ENCODE assay signal across 8 cellular contexts in genomic region chr11:64230985-64231365, GRCh38. TPM values are rescaled to one million over a fixed set of nuclear protein-coding genes. Genes with fewer than 3 reads are reported as not detected.
DNase-seq lines count a peak whose midpoint lies in the region; ATAC-seq and TF ChIP-seq lines count a peak whose summit lies in the region.

No MANE protein-coding gene starts in this region.

- TF ChIP-seq CTCF in heart right ventricle (IDR thresholded peaks at IDR 0.05) (no peak), lower leg skin (IDR thresholded peaks at IDR 0.05) (no peak), GM10266 (IDR thresholded peaks at IDR 0.05; ENCODE audit: control insufficient read depth, insufficient read depth, low read depth, missing control alignments) (no peak)

- H3K4me3 Mint-ChIP-seq in activated naive CD8-positive, alpha-beta T cell treated with anti-CD3 and anti-CD28 coated beads, Interleukin-2, amount 50 U/mL, for 24 hours: peak overlapping the region; percentile 81

- H3K27ac Mint-ChIP-seq in activated naive CD8-positive, alpha-beta T cell treated with anti-CD3 and anti-CD28 coated beads, Interleukin-2, amount 50 U/mL, for 24 hours: peak overlapping the region; percentile 69

- H3K4me1 ChIP-seq in heart right ventricle (peaks cover 13 to 77% (median 63%) of the 10 kb centered on the region in 9 donors), urinary bladder (ENCODE audit: insufficient read depth) (no peaks in the 10 kb centered on the region)

- intact Hi-C loops in heart right ventricle (cut with DNase I) (no loop called here), left cardiac atrium (cut with DNase I) (no loop called here), lower leg skin (cut with DNase I; ENCODE audit: low total_unique reads) (no loop called here)

- no peaks in the 10 kb centered on the region for H3K9me3 ChIP-seq in heart right ventricle

- no peaks in the 10 kb centered on the region for H3K9me3 Mint-ChIP-seq in activated naive CD8-positive, alpha-beta T cell treated with anti-CD3 and anti-CD28 coated beads, Interleukin-2, amount 50 U/mL, for 24 hours

- H3K4me3 ChIP-seq in heart right ventricle: peak overlapping the region; percentile 39 to 88 (median 75)
- H3K4me3 ChIP-seq in lower leg skin (ENCODE audit: low read depth, poor library complexity, severe bottlenecking): peak overlapping the region; percentile 58
- peak overlapping the region; percentile 63 for H3K4me3 ChIP-seq in urinary bladder (ENCODE audit: low read depth, low read length)

- peak overlapping the region; percentile 74 to 99 (median 96) for H3K27ac ChIP-seq in heart right ventricle
- H3K27ac ChIP-seq in urinary bladder (ENCODE audit: low read depth): peak overlapping the region; percentile 91

- peaks cover 2% of the 10 kb centered on the region for H3K36me3 Mint-ChIP-seq in activated naive CD8-positive, alpha-beta T cell treated with anti-CD3 and anti-CD28 coated beads, Interleukin-2, amount 50 U/mL, for 24 hours (ENCODE audit: low read depth)

- DNase-seq in heart right ventricle (no peak), left cardiac atrium (no peak), lower leg skin (ENCODE audit: low spot score in 2 of 2) (no peak), GM10266 (ENCODE audit: extremely low spot score) (no peak)
- no peak for DNase-seq in activated naive CD8-positive, alpha-beta T cell treated with anti-CD3 and anti-CD28 coated beads, Interleukin-2, amount 50 U/mL, for 24 hours
- DNase-seq in stimulated activated CD4-positive, alpha-beta T cell treated with anti-CD3 and anti-CD28 coated beads, Interleukin-12 subunit alpha, Interleukin-12 subunit beta, amount 100 ng/mL, for 4 hours: no peak

- H3K36me3 ChIP-seq in heart right ventricle (peaks cover 0 to 6% (median 0%) of the 10 kb centered on the region in 9 donors), urinary bladder (ENCODE audit: insufficient read depth) (no peaks in the 10 kb centered on the region)

- 7 to 16% methylated on average over 8 of the region's 8 CpGs for WGBS in heart right ventricle, 2 donors
- WGBS in lower leg skin, 2 donors: 11 to 12% methylated on average over 8 of the region's 8 CpGs
- 11% methylated on average over 8 of the region's 8 CpGs for WGBS in urinary bladder

- no peaks in the 10 kb centered on the region for H3K27me3 ChIP-seq in heart right ventricle

- ATAC-seq in heart right ventricle (no peak), left cardiac atrium (no peak), HG03565 (IDR thresholded peaks at IDR 0.05; ENCODE audit: unreplicated experiment) (no peak)
- no peak for ATAC-seq in activated naive CD8-positive, alpha-beta T cell treated with anti-CD3 and anti-CD28 coated beads, Interleukin-2, amount 50 U/mL, for 24 hours

- no peak for TF ChIP-seq POLR2A in lower leg skin (IDR thresholded peaks at IDR 0.05)

- no peaks in the 10 kb centered on the region for H3K27me3 Mint-ChIP-seq in activated naive CD8-positive, alpha-beta T cell treated with anti-CD3 and anti-CD28 coated beads, Interleukin-2, amount 50 U/mL, for 24 hours

- peaks cover 59% of the 10 kb centered on the region for H3K4me1 Mint-ChIP-seq in activated naive CD8-positive, alpha-beta T cell treated with anti-CD3 and anti-CD28 coated beads, Interleukin-2, amount 50 U/mL, for 24 hours

RNA-seq across cellular contexts. Expression of gene DNAJC4, which starts 0.6 kb away (rescaled TPM):
- total RNA-seq in heart right ventricle (10 to 100 TPM; 46.6 to 64.7 (median 52.0) TPM), left cardiac atrium (10 to 100 TPM; 49.2 to 49.3 TPM), lower leg skin (10 to 100 TPM; 19.2 to 37.6 (median 30.8) TPM), urinary bladder (10.7 TPM)
- polyA plus RNA-seq in heart right ventricle (100 to 1,000 TPM in 1 of 2 donors, 10 to 100 TPM in 1; 48.0 to 173 TPM), urinary bladder (57.6 TPM)

RNA-seq across cellular contexts. Expression of gene VEGFB, which starts 3.4 kb away (rescaled TPM):
- 100 to 1,000 TPM; 245 to 353 (median 277) TPM for total RNA-seq in heart right ventricle
- 100 to 1,000 TPM; 158 to 291 TPM for polyA plus RNA-seq in heart right ventricle
- total RNA-seq in left cardiac atrium: 100 to 1,000 TPM; 276 to 310 TPM
- total RNA-seq in lower leg skin: 10 to 100 TPM; 45.9 to 71.2 (median 65.6) TPM
- total RNA-seq in urinary bladder: 18.9 TPM
- 123 TPM for polyA plus RNA-seq in urinary bladder

RNA-seq across cellular contexts. Expression of gene NUDT22, which starts 4.9 kb away (rescaled TPM):
- total RNA-seq in heart right ventricle: 10 to 100 TPM; 57.3 to 85.6 (median 71.0) TPM
- 10 to 100 TPM; 93.0 to 95.2 TPM for polyA plus RNA-seq in heart right ventricle
- total RNA-seq in left cardiac atrium: 10 to 100 TPM; 58.8 to 82.0 TPM
- total RNA-seq in lower leg skin: 10 to 100 TPM; 44.7 to 75.6 (median 68.3) TPM
- total RNA-seq in urinary bladder: 15.4 TPM
- polyA plus RNA-seq in urinary bladder: 61.0 TPM

RNA-seq across cellular contexts. Expression of gene TRPT1, which starts 5.0 kb away (rescaled TPM):
- total RNA-seq in heart right ventricle (10 to 100 TPM; 50.5 to 81.7 (median 61.4) TPM), left cardiac atrium (10 to 100 TPM; 59.6 to 61.2 TPM), lower leg skin (10 to 100 TPM; 36.9 to 66.6 (median 44.1) TPM), urinary bladder (12.7 TPM)
- polyA plus RNA-seq in heart right ventricle (100 to 1,000 TPM in 1 of 2 donors, 10 to 100 TPM in 1; 87.2 to 188 TPM), urinary bladder (45.3 TPM)

RNA-seq across cellular contexts. Expression of gene FKBP2, which starts 9.9 kb away (rescaled TPM):
- total RNA-seq in heart right ventricle (10 to 100 TPM; 40.2 to 82.0 (median 45.9) TPM), left cardiac atrium (10 to 100 TPM; 63.9 to 66.9 TPM), lower leg skin (10 to 100 TPM; 47.7 to 70.3 (median 56.4) TPM), urinary bladder (29.2 TPM)
- polyA plus RNA-seq in heart right ventricle (100 to 1,000 TPM; 376 to 404 TPM), urinary bladder (167 TPM)
